Comparison of ENCODE assay signal across 19 cellular contexts in the genomic region with DNA sequence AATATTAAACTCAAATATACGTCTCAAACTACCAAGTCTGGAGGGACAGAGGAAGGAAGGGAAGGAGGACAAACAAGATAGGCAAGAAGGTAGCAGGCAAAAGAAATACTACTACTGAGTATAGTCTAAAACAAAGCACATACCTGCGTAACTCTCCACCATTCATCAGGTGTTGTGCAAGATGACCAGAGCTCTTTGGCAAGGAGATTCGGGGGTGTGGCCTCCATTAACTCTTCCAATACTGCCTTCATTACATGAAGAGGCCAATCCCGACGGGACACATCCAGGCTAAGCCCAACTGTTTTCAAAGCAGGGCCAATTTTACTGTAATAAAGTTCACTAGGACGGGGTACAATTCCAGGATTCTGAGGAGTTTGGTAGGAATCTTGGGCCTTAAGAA. TPM values are rescaled to one million over a fixed set of nuclear protein-coding genes. Genes with fewer than 3 reads are reported as not detected.
DNase-seq lines count a peak whose midpoint lies in the region; ATAC-seq, FAIRE-seq and TF ChIP-seq lines count a peak whose summit lies in the region.
"Had no signal": no experiment of that assay in that cellular context is flagged by ENCODE, and none has a peak within 500 bp of the region (broad histone marks: within the 10 kb centered on the region; RNA-seq: fewer than 3 reads in every experiment).

No MANE protein-coding gene starts in this region.

- H3K27ac ChIP-seq in endodermal cell (ENCODE audit: low read depth, low read length), result no peak overlapping the region
- no peak overlapping the region for H3K27ac ChIP-seq in lung (ENCODE audit: low read depth in 1 of 2, low read length in 1 of 2)
- no peak overlapping the region for H3K27ac ChIP-seq in thyroid gland
- H3K27ac ChIP-seq in kidney (ENCODE audit: low read depth in 2 of 2, low read length in 2 of 2), result no peak overlapping the region
- H3K27ac ChIP-seq: PC-9 had no signal

- no peaks in the 10 kb centered on the region for H3K9me3 Mint-ChIP-seq in endodermal cell
- H3K9me3 Mint-ChIP-seq: activated naive CD4-positive, alpha-beta T cell treated with anti-CD3 and anti-CD28 coated beads, Interleukin-2, amount 10 ng/mL, durations not matched to agents 7 days and 5 days had no signal

- no peak for ATAC-seq in lung (ENCODE audit: insufficient read depth, low FRiP score)
- no peak for ATAC-seq in GM21723 (IDR thresholded peaks at IDR 0.05; ENCODE audit: unreplicated experiment)
- ATAC-seq: activated CD4-positive, alpha-beta T cell treated with anti-CD3 and anti-CD28 coated beads for 36 hours had no signal

- TF ChIP-seq CTCF in LNCaP clone FGC (IDR thresholded peaks at IDR 0.05; ENCODE audit: control insufficient read depth, extremely low read depth, insufficient read depth) (no peak), endodermal cell (conservative IDR thresholded peaks at IDR 0.05) (no peak), lung (IDR thresholded peaks at IDR 0.05; ENCODE audit: control extremely low read depth, extremely low read depth) (no peak), thyroid gland (IDR thresholded peaks at IDR 0.05) (no peak), kidney (IDR thresholded peaks at IDR 0.05; ENCODE audit: borderline replicate concordance, extremely low read depth, insufficient read depth) (no peak)

- H3K4me3 ChIP-seq in LNCaP clone FGC (ENCODE audit: low read depth, low read length) (no peak overlapping the region), endodermal cell (ENCODE audit: low read length) (no peak overlapping the region), lung (no peak overlapping the region), thyroid gland (replicated peaks in 1 of 3) (no peak overlapping the region), kidney (ENCODE audit: low read length in 2 of 2) (peak overlapping the region in 1 of 2 donors; percentile 15)
- H3K4me3 ChIP-seq: esophagus squamous epithelium, PC-9 had no signal

- peaks cover 84% of the 10 kb centered on the region for H3K36me3 Mint-ChIP-seq in endodermal cell (ENCODE audit: low read depth)

- no peaks in the 10 kb centered on the region for H3K4me1 ChIP-seq in endodermal cell (ENCODE audit: control insufficient read depth, insufficient read depth, low read length)
- no peaks in the 10 kb centered on the region for H3K4me1 ChIP-seq in lung (ENCODE audit: control insufficient read depth in 2 of 2, insufficient read depth in 2 of 2, low read length in 2 of 2)
- H3K4me1 ChIP-seq in thyroid gland, result no peaks in the 10 kb centered on the region
- peaks cover 0 to 2% of the 10 kb centered on the region in 2 donors for H3K4me1 ChIP-seq in kidney (ENCODE audit: control insufficient read depth in 1 of 2, insufficient read depth in 1 of 2, low read depth in 1 of 2, low read length in 2 of 2)

- no peaks in the 10 kb centered on the region for H3K4me1 Mint-ChIP-seq in endodermal cell
- H3K4me1 Mint-ChIP-seq: activated naive CD4-positive, alpha-beta T cell treated with anti-CD3 and anti-CD28 coated beads, Interleukin-2, amount 10 ng/mL, durations not matched to agents 7 days and 5 days had no signal

- intact Hi-C loops in thyroid gland (cut with DNase I), result no loop called here
- intact Hi-C loops in kidney (cut with DNase I), result no loop called here

- no peak overlapping the region for H3K9ac ChIP-seq in endodermal cell (ENCODE audit: extremely low read depth, low read length, poor library complexity, severe bottlenecking)
- no peak overlapping the region for H3K9ac ChIP-seq in kidney (ENCODE audit: low read length in 2 of 2)

- WGBS in endodermal cell (ENCODE audit: insufficient coverage in 1 of 2, insufficient read length in 1 of 2), 2 experiments, result 93% methylated on average over 3 to 5 of the region's 6 CpGs
- WGBS in lung, 2 donors, result 60 to 65% methylated on average over 6 of the region's 6 CpGs
- 54 to 69% methylated on average over 6 of the region's 6 CpGs for WGBS in thyroid gland, 2 donors

- TF ChIP-seq POLR2A in thyroid gland (IDR thresholded peaks at IDR 0.05), result no peak

- H3K36me3 ChIP-seq in endodermal cell (ENCODE audit: control insufficient read depth, insufficient read depth, low read length) (peaks cover 93% of the 10 kb centered on the region), lung (ENCODE audit: control insufficient read depth in 2 of 2, insufficient read depth in 2 of 2, low read length in 2 of 2) (peaks cover 41 to 73% of the 10 kb centered on the region in 2 donors), thyroid gland (peaks cover 68 to 74% of the 10 kb centered on the region in 2 donors), kidney (ENCODE audit: control insufficient read depth in 1 of 2, insufficient read depth in 2 of 2, low read length in 2 of 2) (peaks cover 45 to 65% of the 10 kb centered on the region in 2 donors)

- DNase-seq in LNCaP clone FGC (ENCODE audit: low read depth) (peak; percentile 51), endodermal cell (no peak), lung (ENCODE audit: low spot score) (peak; percentile 55), thyroid gland (peak; percentile 14 to 40), kidney (no peak), NCI-H146 (lab: John Stamatoyannopoulos, UW) (no peak)
- DNase-seq: activated CD4-positive, alpha-beta T cell treated with anti-CD3 and anti-CD28 coated beads for 36 hours; activated CD8-positive, alpha-beta memory T cell treated with anti-CD3 and anti-CD28 coated beads, Interleukin-2, amount 50 U/mL, for 48 hours; activated naive CD4-positive, alpha-beta T cell treated with anti-CD3 and anti-CD28 coated beads, Interleukin-2, amount 10 ng/mL, durations not matched to agents 7 days and 5 days; esophagus squamous epithelium; KBM-7; NCI-H1092 treated with DMSO at 0.1 percent for 48 hours; NCI-H774; nucleus accumbens; stimulated activated CD4-positive, alpha-beta T cell treated with anti-CD3 and anti-CD28 coated beads, Interleukin-2, amount 100 ng/mL, for 24 hours; T1000 had no signal

- H3K27me3 ChIP-seq in endodermal cell (ENCODE audit: control insufficient read depth, insufficient read depth, low read length, poor library complexity, severe bottlenecking) (no peaks in the 10 kb centered on the region), lung (ENCODE audit: control insufficient read depth, insufficient read depth) (no peaks in the 10 kb centered on the region), thyroid gland (no peaks in the 10 kb centered on the region)
- H3K27me3 ChIP-seq: esophagus squamous epithelium had no signal

- no peak for FAIRE-seq in kidney (lab: Jason Lieb, UNC)

- H3K9me3 ChIP-seq in endodermal cell (ENCODE audit: control insufficient read depth, low read length) (no peaks in the 10 kb centered on the region), lung (ENCODE audit: control insufficient read depth in 2 of 2, insufficient read depth in 1 of 2, low read length in 1 of 2) (no peaks in the 10 kb centered on the region), thyroid gland (no peaks in the 10 kb centered on the region), kidney (ENCODE audit: control insufficient read depth in 1 of 2, low read length in 2 of 2) (no peaks in the 10 kb centered on the region)
- H3K9me3 ChIP-seq: esophagus squamous epithelium had no signal

- H3K27me3 Mint-ChIP-seq in endodermal cell (ENCODE audit: insufficient read depth), result no peaks in the 10 kb centered on the region
- H3K27me3 Mint-ChIP-seq: activated CD4-positive, alpha-beta T cell treated with anti-CD3 and anti-CD28 coated beads for 36 hours; activated naive CD4-positive, alpha-beta T cell treated with anti-CD3 and anti-CD28 coated beads, Interleukin-2, amount 10 ng/mL, durations not matched to agents 7 days and 5 days; dendritic cell treated with granulocyte-macrophage colony-stimulating factor and Interleukin-4, amounts not matched to agents 40 ng/mL and 50 ng/mL, for 4 days had no signal

- no peak overlapping the region for H3K4me3 Mint-ChIP-seq in endodermal cell
- H3K4me3 Mint-ChIP-seq: activated CD4-positive, alpha-beta T cell treated with anti-CD3 and anti-CD28 coated beads for 36 hours; activated naive CD4-positive, alpha-beta T cell treated with anti-CD3 and anti-CD28 coated beads, Interleukin-2, amount 10 ng/mL, durations not matched to agents 7 days and 5 days; dendritic cell treated with granulocyte-macrophage colony-stimulating factor and Interleukin-4, amounts not matched to agents 40 ng/mL and 50 ng/mL, for 4 days had no signal

- H3K27ac Mint-ChIP-seq in endodermal cell, result peak overlapping the region; percentile 75
- H3K27ac Mint-ChIP-seq: activated CD4-positive, alpha-beta T cell treated with anti-CD3 and anti-CD28 coated beads for 36 hours; activated naive CD4-positive, alpha-beta T cell treated with anti-CD3 and anti-CD28 coated beads, Interleukin-2, amount 10 ng/mL, durations not matched to agents 7 days and 5 days; dendritic cell treated with granulocyte-macrophage colony-stimulating factor and Interleukin-4, amounts not matched to agents 40 ng/mL and 50 ng/mL, for 4 days had no signal

RNA-seq across cellular contexts. Expression of a gene that starts 38.2 kb away (rescaled TPM):
- total RNA-seq in endodermal cell (100 to 1,000 TPM; 331 to 334 TPM), lung (100 to 1,000 TPM in 1 of 2 donors, 10 to 100 TPM in 1; 72.9 to 150 TPM), thyroid gland (100 to 1,000 TPM; 178 to 278 (median 227) TPM), kidney (107 TPM)
- 381 TPM for polyA plus RNA-seq in endodermal cell (2013, experiment 1 of 2)
- 388 TPM for polyA plus RNA-seq in endodermal cell (2013, experiment 2 of 2)
- polyA plus RNA-seq in lung (10 to 100 TPM; 66.9 to 77.2 TPM), kidney (ENCODE audit: insufficient read depth, low read depth, low replicate concordance) (99.5 TPM)

RNA-seq across cellular contexts. Expression of a gene that starts 49.4 kb away (rescaled TPM):
- total RNA-seq in endodermal cell (1,000 to 10,000 TPM; 1,367 to 1,664 TPM), lung (1,000 to 10,000 TPM in 1 of 2 donors, 100 to 1,000 TPM in 1; 887 to 1,628 TPM), thyroid gland (1,000 to 10,000 TPM; 1,414 to 3,144 (median 2,267) TPM), kidney (918 TPM)
- 2,058 TPM for polyA plus RNA-seq in endodermal cell (2013, experiment 1 of 2)
- 2,051 TPM for polyA plus RNA-seq in endodermal cell (2013, experiment 2 of 2)
- polyA plus RNA-seq in lung (1,000 to 10,000 TPM; 2,696 to 3,620 TPM), kidney (ENCODE audit: insufficient read depth, low read depth, low replicate concordance) (1,519 TPM)

Comparison
In these comparisons a context has a peak if more than half of its experiments do, and no peak if none do; other contexts are left out.
1. DNase-seq: peak in LNCaP clone FGC (single experiment), lung (single experiment) and thyroid gland (2 of 2); none in endodermal cell (single experiment), kidney (single experiment) and NCI-H146 (single experiment).